In genomic region chr19:34998777-34999497, GRCh38 we compare ENCODE assay signal across 1 cellular context.
TF ChIP-seq lines count a peak whose summit lies in the region.

No MANE protein-coding gene starts in this region.

TF ChIP-seq in HepG2, 621 proteins besides CTCF, POLR2A, EP300 and RAD21 (continues in another document):
- TF ChIP-seq SOX6 (IDR thresholded peaks at IDR 0.05) (no peak), SOX6 (CRISPR knock-in tag; IDR thresholded peaks at IDR 0.05) (peak; percentile 13; the same call in 1 of the 2 replicates), ZXDC (CRISPR knock-in tag; IDR thresholded peaks at IDR 0.05) (no peak), GABPA (IDR thresholded peaks at IDR 0.05; ENCODE audit: low read depth, low read length) (no peak), GABPA (CRISPR knock-in tag; IDR thresholded peaks at IDR 0.05; ENCODE audit: low read depth) (0 out of 2 replicates have a peak, but pooled peaks have one; percentile 3), KAT8 (CRISPR knock-in tag; IDR thresholded peaks at IDR 0.05) (peak; percentile 51; the same call in 1 of the 2 replicates), CREB1 (IDR thresholded peaks at IDR 0.05) (peak; percentile 13; the same call in 1 of the 2 replicates), CREB1 (CRISPR knock-in tag; IDR thresholded peaks at IDR 0.05) (no peak), ZNF292 (CRISPR knock-in tag; IDR thresholded peaks at IDR 0.05; ENCODE audit: borderline replicate concordance, low read depth) (peak; percentile 54; the same call in 1 of the 2 replicates), ZNF687 (CRISPR knock-in tag; IDR thresholded peaks at IDR 0.05) (peak; percentile 79), MAFG (CRISPR knock-in tag; IDR thresholded peaks at IDR 0.05) (no peak), MED1 (CRISPR knock-in tag; IDR thresholded peaks at IDR 0.05) (peak; percentile 57; the same call in 1 of the 2 replicates), HNF1B (CRISPR knock-in tag; IDR thresholded peaks at IDR 0.05) (peak; percentile 21; the same call in 1 of the 2 replicates), SIN3A (IDR thresholded peaks at IDR 0.05; ENCODE audit: borderline replicate concordance, low read depth, low read length) (peak; percentile 44; the same call in 1 of the 2 replicates), ZNF788 (CRISPR knock-in tag; IDR thresholded peaks at IDR 0.05; ENCODE audit: borderline replicate concordance) (0 out of 2 replicates have a peak, but pooled peaks have one; percentile 59), TFAP4 (IDR thresholded peaks at IDR 0.05; ENCODE audit: borderline replicate concordance, low read depth) (peak; percentile 62; the same call in 1 of the 2 replicates), ZNF331 (CRISPR knock-in tag; IDR thresholded peaks at IDR 0.05) (peak; percentile 15; the same call in 1 of the 2 replicates), XBP1 (CRISPR knock-in tag; IDR thresholded peaks at IDR 0.05) (no peak), ZNF710 (CRISPR knock-in tag; IDR thresholded peaks at IDR 0.05; ENCODE audit: borderline replicate concordance) (peak; percentile 7; the same call in 1 of the 2 replicates)
- TF ChIP-seq, protein P1, sequence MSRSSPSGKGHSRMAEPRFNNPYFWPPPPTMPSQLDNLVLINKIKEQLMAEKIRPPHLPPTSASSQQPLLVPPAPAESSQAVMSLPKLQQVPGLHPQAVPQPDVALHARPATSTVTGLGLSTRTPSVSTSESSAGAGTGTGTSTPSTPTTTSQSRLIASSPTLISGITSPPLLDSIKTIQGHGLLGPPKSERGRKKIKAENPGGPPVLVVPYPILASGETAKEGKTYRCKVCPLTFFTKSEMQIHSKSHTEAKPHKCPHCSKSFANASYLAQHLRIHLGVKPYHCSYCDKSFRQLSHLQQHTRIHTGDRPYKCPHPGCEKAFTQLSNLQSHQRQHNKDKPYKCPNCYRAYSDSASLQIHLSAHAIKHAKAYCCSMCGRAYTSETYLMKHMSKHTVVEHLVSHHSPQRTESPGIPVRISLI (CRISPR knock-in tag; IDR thresholded peaks at IDR 0.05; ENCODE audit: borderline replicate concordance) = peak; percentile 72; the same call in 1 of the 2 replicates
- TF ChIP-seq, protein P2, sequence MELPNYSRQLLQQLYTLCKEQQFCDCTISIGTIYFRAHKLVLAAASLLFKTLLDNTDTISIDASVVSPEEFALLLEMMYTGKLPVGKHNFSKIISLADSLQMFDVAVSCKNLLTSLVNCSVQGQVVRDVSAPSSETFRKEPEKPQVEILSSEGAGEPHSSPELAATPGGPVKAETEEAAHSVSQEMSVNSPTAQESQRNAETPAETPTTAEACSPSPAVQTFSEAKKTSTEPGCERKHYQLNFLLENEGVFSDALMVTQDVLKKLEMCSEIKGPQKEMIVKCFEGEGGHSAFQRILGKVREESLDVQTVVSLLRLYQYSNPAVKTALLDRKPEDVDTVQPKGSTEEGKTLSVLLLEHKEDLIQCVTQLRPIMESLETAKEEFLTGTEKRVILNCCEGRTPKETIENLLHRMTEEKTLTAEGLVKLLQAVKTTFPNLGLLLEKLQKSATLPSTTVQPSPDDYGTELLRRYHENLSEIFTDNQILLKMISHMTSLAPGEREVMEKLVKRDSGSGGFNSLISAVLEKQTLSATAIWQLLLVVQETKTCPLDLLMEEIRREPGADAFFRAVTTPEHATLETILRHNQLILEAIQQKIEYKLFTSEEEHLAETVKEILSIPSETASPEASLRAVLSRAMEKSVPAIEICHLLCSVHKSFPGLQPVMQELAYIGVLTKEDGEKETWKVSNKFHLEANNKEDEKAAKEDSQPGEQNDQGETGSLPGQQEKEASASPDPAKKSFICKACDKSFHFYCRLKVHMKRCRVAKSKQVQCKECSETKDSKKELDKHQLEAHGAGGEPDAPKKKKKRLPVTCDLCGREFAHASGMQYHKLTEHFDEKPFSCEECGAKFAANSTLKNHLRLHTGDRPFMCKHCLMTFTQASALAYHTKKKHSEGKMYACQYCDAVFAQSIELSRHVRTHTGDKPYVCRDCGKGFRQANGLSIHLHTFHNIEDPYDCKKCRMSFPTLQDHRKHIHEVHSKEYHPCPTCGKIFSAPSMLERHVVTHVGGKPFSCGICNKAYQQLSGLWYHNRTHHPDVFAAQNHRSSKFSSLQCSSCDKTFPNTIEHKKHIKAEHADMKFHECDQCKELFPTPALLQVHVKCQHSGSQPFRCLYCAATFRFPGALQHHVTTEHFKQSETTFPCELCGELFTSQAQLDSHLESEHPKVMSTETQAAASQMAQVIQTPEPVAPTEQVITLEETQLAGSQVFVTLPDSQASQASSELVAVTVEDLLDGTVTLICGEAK (IDR thresholded peaks at IDR 0.05) = no peak
- TF ChIP-seq, protein P2 (CRISPR knock-in tag; IDR thresholded peaks at IDR 0.05) = peak; percentile 20; the same call in 1 of the 2 replicates
- TF ChIP-seq, protein P3, sequence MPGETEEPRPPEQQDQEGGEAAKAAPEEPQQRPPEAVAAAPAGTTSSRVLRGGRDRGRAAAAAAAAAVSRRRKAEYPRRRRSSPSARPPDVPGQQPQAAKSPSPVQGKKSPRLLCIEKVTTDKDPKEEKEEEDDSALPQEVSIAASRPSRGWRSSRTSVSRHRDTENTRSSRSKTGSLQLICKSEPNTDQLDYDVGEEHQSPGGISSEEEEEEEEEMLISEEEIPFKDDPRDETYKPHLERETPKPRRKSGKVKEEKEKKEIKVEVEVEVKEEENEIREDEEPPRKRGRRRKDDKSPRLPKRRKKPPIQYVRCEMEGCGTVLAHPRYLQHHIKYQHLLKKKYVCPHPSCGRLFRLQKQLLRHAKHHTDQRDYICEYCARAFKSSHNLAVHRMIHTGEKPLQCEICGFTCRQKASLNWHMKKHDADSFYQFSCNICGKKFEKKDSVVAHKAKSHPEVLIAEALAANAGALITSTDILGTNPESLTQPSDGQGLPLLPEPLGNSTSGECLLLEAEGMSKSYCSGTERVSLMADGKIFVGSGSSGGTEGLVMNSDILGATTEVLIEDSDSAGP (CRISPR knock-in tag; IDR thresholded peaks at IDR 0.05; ENCODE audit: borderline replicate concordance) = 0 out of 2 replicates have a peak, but pooled peaks have one; percentile 3
- TF ChIP-seq, protein P4, sequence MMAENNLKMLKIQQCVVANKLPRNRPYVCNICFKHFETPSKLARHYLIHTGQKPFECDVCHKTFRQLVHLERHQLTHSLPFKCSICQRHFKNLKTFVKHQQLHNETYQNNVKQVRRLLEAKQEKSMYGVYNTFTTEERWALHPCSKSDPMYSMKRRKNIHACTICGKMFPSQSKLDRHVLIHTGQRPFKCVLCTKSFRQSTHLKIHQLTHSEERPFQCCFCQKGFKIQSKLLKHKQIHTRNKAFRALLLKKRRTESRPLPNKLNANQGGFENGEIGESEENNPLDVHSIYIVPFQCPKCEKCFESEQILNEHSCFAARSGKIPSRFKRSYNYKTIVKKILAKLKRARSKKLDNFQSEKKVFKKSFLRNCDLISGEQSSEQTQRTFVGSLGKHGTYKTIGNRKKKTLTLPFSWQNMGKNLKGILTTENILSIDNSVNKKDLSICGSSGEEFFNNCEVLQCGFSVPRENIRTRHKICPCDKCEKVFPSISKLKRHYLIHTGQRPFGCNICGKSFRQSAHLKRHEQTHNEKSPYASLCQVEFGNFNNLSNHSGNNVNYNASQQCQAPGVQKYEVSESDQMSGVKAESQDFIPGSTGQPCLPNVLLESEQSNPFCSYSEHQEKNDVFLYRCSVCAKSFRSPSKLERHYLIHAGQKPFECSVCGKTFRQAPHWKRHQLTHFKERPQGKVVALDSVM (CRISPR knock-in tag; IDR thresholded peaks at IDR 0.05) = no peak
